14 cellular contexts compared by ENCODE assay signal in the genomic region with DNA sequence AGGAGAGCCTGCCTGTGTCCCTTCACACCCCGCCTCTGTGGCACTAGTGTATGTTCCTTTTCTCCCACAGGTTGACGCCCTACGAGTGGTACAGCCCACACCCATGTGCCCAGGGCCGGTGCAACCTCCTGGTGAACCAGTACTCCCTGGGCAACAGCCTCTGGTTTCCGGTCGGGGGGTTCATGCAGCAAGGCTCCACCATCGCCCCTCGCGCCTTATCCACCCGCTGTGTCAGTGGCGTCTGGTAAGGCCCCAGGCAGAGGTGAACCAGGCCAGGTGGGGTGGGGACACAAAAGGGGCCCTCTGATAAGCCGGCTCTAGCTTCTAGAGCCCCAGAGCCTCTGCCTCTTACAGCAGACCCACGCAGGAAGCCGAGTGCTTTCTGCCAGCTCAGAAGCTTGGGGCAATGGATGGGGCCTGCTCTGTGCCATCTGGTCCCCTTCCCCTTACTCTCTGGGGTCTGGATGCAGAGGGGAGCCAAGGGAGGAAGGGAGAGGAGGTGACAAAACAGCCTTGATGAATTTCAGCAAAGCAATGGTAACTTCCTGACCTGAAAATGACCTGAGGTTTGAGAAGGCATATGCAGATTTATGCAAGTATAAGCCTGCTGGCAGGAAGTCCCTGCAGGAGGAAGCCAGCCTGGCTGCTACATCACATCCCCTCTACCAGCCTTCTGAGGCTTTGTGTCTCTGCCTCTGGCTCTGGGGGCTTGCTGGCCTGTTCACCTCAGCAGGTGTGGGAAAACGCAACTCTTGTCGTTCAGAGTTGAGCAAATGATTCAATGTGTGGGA.
DNase-seq lines count a peak whose midpoint lies in the region; ATAC-seq and TF ChIP-seq lines count a peak whose summit lies in the region.
"Had no signal": no experiment of that assay in that cellular context is flagged by ENCODE, and none has a peak within 500 bp of the region (broad histone marks: within the 10 kb centered on the region; RNA-seq: fewer than 3 reads in every experiment).

No MANE protein-coding gene starts in this region.

- H4K91ac ChIP-seq in neuronal stem cell (ENCODE audit: low read depth, low read length, poor library complexity): no peak overlapping the region

- no peaks in the 10 kb centered on the region for H3K36me3 Mint-ChIP-seq in activated naive CD4-positive, alpha-beta T cell treated with anti-CD3 and anti-CD28 coated beads, Interleukin-2, amount 10 ng/mL, durations not matched to agents 7 days and 5 days
- H3K36me3 Mint-ChIP-seq in brain: no peaks in the 10 kb centered on the region

- H4K8ac ChIP-seq in neuronal stem cell (ENCODE audit: low read depth, low read length): no peak overlapping the region

- H3K27me3 ChIP-seq in neuronal stem cell (ENCODE audit: control insufficient read depth in 3 of 3, insufficient read depth in 3 of 3, low read depth in 1 of 3, low read length in 3 of 3): no peaks in the 10 kb centered on the region
- no peaks in the 10 kb centered on the region for H3K27me3 ChIP-seq in colonic mucosa
- peaks cover 27% of the 10 kb centered on the region for H3K27me3 ChIP-seq in gastroesophageal sphincter

- no peak overlapping the region for H2BK15ac ChIP-seq in neuronal stem cell (ENCODE audit: low read length)

- CTCF ChIA-PET in activated naive CD4-positive, alpha-beta T cell treated with anti-CD3 and anti-CD28 coated beads, Interleukin-2, amount 10 ng/mL, durations not matched to agents 7 days and 5 days (lab: Charles Lee): no interaction called here

- H3K9me3 Mint-ChIP-seq in activated naive CD4-positive, alpha-beta T cell treated with anti-CD3 and anti-CD28 coated beads, Interleukin-2, amount 10 ng/mL, durations not matched to agents 7 days and 5 days: no peaks in the 10 kb centered on the region
- no peaks in the 10 kb centered on the region for H3K9me3 Mint-ChIP-seq in brain

- H3K27ac ChIP-seq in neuronal stem cell (replicated peaks; ENCODE audit: low read length) (no peak overlapping the region), colonic mucosa (no peak overlapping the region), gastroesophageal sphincter (no peak overlapping the region)
- H3K27ac ChIP-seq: C4-2B, thoracic aorta had no signal

- TF ChIP-seq POLR2A in gastroesophageal sphincter (IDR thresholded peaks at IDR 0.05): no peak

- H2AFZ ChIP-seq in neuronal stem cell (ENCODE audit: low read length): peak overlapping the region; percentile 78

- no peak overlapping the region for H3K4me3 ChIP-seq in neuronal stem cell (ENCODE audit: low read length in 2 of 2)
- H3K4me3 ChIP-seq in colonic mucosa: no peak overlapping the region
- no peak overlapping the region for H3K4me3 ChIP-seq in gastroesophageal sphincter
- H3K4me3 ChIP-seq: thoracic aorta had no signal

- H3K27ac Mint-ChIP-seq in activated naive CD4-positive, alpha-beta T cell treated with anti-CD3 and anti-CD28 coated beads, Interleukin-2, amount 10 ng/mL, durations not matched to agents 7 days and 5 days: peak overlapping the region; percentile 42
- H3K27ac Mint-ChIP-seq in brain: peak overlapping the region in 4 of 5 experiments; percentile 6 to 80 (median 45)

- H2BK5ac ChIP-seq in neuronal stem cell (ENCODE audit: low read length): no peak overlapping the region

- TF ChIP-seq CTCF in brain (conservative IDR thresholded peaks at IDR 0.05): no peak
- no peak for TF ChIP-seq CTCF in colonic mucosa (IDR thresholded peaks at IDR 0.05)
- no peak for TF ChIP-seq CTCF in gastroesophageal sphincter (IDR thresholded peaks at IDR 0.05)

- no peak overlapping the region for H3K4ac ChIP-seq in neuronal stem cell (ENCODE audit: low read length)

- H2AK5ac ChIP-seq in neuronal stem cell (ENCODE audit: low read depth, low read length): no peak overlapping the region

- H3K14ac ChIP-seq in neuronal stem cell (ENCODE audit: low read length): peak overlapping the region; percentile 50

- no peak overlapping the region for H2BK120ac ChIP-seq in neuronal stem cell (ENCODE audit: low read depth, low read length)

- no CpG with 5 or more reads among the region's 16 CpGs for WGBS in neuronal stem cell (ENCODE audit: extremely low coverage in 2 of 2, insufficient read length in 2 of 2, insufficient replicate concordance in 1 of 2), 2 donors
- WGBS in gastroesophageal sphincter (ENCODE audit: low coverage in 1 of 2), 2 donors: 63 to 70% methylated on average over 3 of the region's 16 CpGs

- H3K4me3 Mint-ChIP-seq in activated naive CD4-positive, alpha-beta T cell treated with anti-CD3 and anti-CD28 coated beads, Interleukin-2, amount 10 ng/mL, durations not matched to agents 7 days and 5 days: no peak overlapping the region
- no peak overlapping the region for H3K4me3 Mint-ChIP-seq in brain

- H3K18ac ChIP-seq in neuronal stem cell (ENCODE audit: low read length): no peak overlapping the region

- no peaks in the 10 kb centered on the region for H3K79me1 ChIP-seq in neuronal stem cell (ENCODE audit: low read depth, low read length)

- H3K4me1 ChIP-seq in neuronal stem cell (ENCODE audit: control insufficient read depth in 2 of 2, insufficient read depth in 1 of 2, low read depth in 1 of 2, low read length in 2 of 2) (peaks cover 4 to 7% of the 10 kb centered on the region in 2 donors), colonic mucosa (no peaks in the 10 kb centered on the region), gastroesophageal sphincter (peaks cover 0 to 8% (median 0%) of the 10 kb centered on the region in 3 donors)

- TF ChIP-seq EP300 in gastroesophageal sphincter (IDR thresholded peaks at IDR 0.05): no peak

- DNase-seq in activated naive CD4-positive, alpha-beta T cell treated with anti-CD3 and anti-CD28 coated beads, Interleukin-2, amount 10 ng/mL, durations not matched to agents 7 days and 5 days: peak; percentile 43
- no peak for DNase-seq in activated naive CD4-positive, alpha-beta T cell treated with anti-CD3 and anti-CD28 coated beads, Interleukin-2, amount 50 U/mL, for 16 hours
- DNase-seq in NCI-H2171 (lab: John Stamatoyannopoulos, UW): peak; percentile 10
- DNase-seq in neuronal stem cell (ENCODE audit: low spot score): no peak
- no peak for DNase-seq in colonic mucosa
- DNase-seq: effector CD4-positive, alpha-beta T cell; head of caudate nucleus; NCI-H1417 treated with DMSO at 0.1 percent for 48 hours had no signal

- intact Hi-C loops in colonic mucosa (cut with DNase I): no loop called here

- ATAC-seq in GM21786 (IDR thresholded peaks at IDR 0.05; ENCODE audit: unreplicated experiment) (no peak), gastroesophageal sphincter (no peak)
- ATAC-seq: Panc1 had no signal

- H3K36me3 ChIP-seq in neuronal stem cell (replicated peaks in 1 of 2; ENCODE audit: control insufficient read depth in 2 of 2, insufficient read depth in 2 of 2, low read length in 2 of 2): no peaks in the 10 kb centered on the region
- no peaks in the 10 kb centered on the region for H3K36me3 ChIP-seq in colonic mucosa
- no peaks in the 10 kb centered on the region for H3K36me3 ChIP-seq in gastroesophageal sphincter
- H3K36me3 ChIP-seq: thoracic aorta had no signal

- peaks cover 16% of the 10 kb centered on the region for H3K4me1 Mint-ChIP-seq in activated naive CD4-positive, alpha-beta T cell treated with anti-CD3 and anti-CD28 coated beads, Interleukin-2, amount 10 ng/mL, durations not matched to agents 7 days and 5 days
- peaks cover 25% of the 10 kb centered on the region for H3K4me1 Mint-ChIP-seq in brain

- H3K9ac ChIP-seq in neuronal stem cell (ENCODE audit: low read depth, low read length, poor library complexity) (no peak overlapping the region), colonic mucosa (ENCODE audit: low read depth in 2 of 2, low read length in 2 of 2) (no peak overlapping the region)

- peaks cover 13% of the 10 kb centered on the region for H3K27me3 Mint-ChIP-seq in activated naive CD4-positive, alpha-beta T cell treated with anti-CD3 and anti-CD28 coated beads, Interleukin-2, amount 10 ng/mL, durations not matched to agents 7 days and 5 days
- peaks cover 6% of the 10 kb centered on the region for H3K27me3 Mint-ChIP-seq in brain

- no peaks in the 10 kb centered on the region for H3K9me3 ChIP-seq in neuronal stem cell (replicated peaks in 1 of 2; ENCODE audit: control insufficient read depth in 2 of 2, insufficient read depth in 1 of 2, low read depth in 1 of 2, low read length in 2 of 2)
- H3K9me3 ChIP-seq in colonic mucosa: no peaks in the 10 kb centered on the region
- H3K9me3 ChIP-seq in gastroesophageal sphincter: no peaks in the 10 kb centered on the region
- H3K9me3 ChIP-seq: thoracic aorta had no signal

- H2BK12ac ChIP-seq in neuronal stem cell (ENCODE audit: low read length): no peak overlapping the region

- no peak overlapping the region for H3K4me2 ChIP-seq in neuronal stem cell (ENCODE audit: insufficient read depth, low read length, poor library complexity, severe bottlenecking)

- H3K23ac ChIP-seq in neuronal stem cell (ENCODE audit: low read depth, low read length, poor library complexity): no peak overlapping the region

Comparison
In these comparisons a context has a peak if more than half of its experiments do, and no peak if none do; other contexts are left out.
1. DNase-seq: peak in activated naive CD4-positive, alpha-beta T cell treated with anti-CD3 and anti-CD28 coated beads, Interleukin-2, amount 10 ng/mL, durations not matched to agents 7 days and 5 days (single experiment) and NCI-H2171 (single experiment); none in activated naive CD4-positive, alpha-beta T cell treated with anti-CD3 and anti-CD28 coated beads, Interleukin-2, amount 50 U/mL, for 16 hours (single experiment), neuronal stem cell (single experiment) and colonic mucosa (single experiment).